1 cellular context compared by ENCODE assay signal in genomic region chr2:180657054-180657453, GRCh38.
A peak's percentile ranks its signal among the peaks of the same experiment; 100 is the strongest.
TF ChIP-seq lines count a peak whose summit lies in the region.

No MANE protein-coding gene starts in this region.

TF ChIP-seq in SK-N-SH, 30 proteins besides CTCF, POLR2A, EP300 and RAD21 (continued from another document):
- TF ChIP-seq, protein P1, sequence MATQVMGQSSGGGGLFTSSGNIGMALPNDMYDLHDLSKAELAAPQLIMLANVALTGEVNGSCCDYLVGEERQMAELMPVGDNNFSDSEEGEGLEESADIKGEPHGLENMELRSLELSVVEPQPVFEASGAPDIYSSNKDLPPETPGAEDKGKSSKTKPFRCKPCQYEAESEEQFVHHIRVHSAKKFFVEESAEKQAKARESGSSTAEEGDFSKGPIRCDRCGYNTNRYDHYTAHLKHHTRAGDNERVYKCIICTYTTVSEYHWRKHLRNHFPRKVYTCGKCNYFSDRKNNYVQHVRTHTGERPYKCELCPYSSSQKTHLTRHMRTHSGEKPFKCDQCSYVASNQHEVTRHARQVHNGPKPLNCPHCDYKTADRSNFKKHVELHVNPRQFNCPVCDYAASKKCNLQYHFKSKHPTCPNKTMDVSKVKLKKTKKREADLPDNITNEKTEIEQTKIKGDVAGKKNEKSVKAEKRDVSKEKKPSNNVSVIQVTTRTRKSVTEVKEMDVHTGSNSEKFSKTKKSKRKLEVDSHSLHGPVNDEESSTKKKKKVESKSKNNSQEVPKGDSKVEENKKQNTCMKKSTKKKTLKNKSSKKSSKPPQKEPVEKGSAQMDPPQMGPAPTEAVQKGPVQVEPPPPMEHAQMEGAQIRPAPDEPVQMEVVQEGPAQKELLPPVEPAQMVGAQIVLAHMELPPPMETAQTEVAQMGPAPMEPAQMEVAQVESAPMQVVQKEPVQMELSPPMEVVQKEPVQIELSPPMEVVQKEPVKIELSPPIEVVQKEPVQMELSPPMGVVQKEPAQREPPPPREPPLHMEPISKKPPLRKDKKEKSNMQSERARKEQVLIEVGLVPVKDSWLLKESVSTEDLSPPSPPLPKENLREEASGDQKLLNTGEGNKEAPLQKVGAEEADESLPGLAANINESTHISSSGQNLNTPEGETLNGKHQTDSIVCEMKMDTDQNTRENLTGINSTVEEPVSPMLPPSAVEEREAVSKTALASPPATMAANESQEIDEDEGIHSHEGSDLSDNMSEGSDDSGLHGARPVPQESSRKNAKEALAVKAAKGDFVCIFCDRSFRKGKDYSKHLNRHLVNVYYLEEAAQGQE (IDR thresholded peaks at IDR 0.05; ENCODE audit: low read depth, low read length), result no peak
- TF ChIP-seq FOSL2 (IDR thresholded peaks at IDR 0.05; ENCODE audit: borderline replicate concordance, low read depth) (peak; percentile 45; the same call in 1 of the 2 replicates), FOXJ3 (CRISPR knock-in tag; IDR thresholded peaks at IDR 0.05) (no peak), FOXM1 (IDR thresholded peaks at IDR 0.05; ENCODE audit: low read depth) (no peak), MXI1 (IDR thresholded peaks at IDR 0.05; ENCODE audit: low read depth, low read length) (no peak), JUND (IDR thresholded peaks at IDR 0.05) (peak; percentile 65), TEAD4 (IDR thresholded peaks at IDR 0.05; ENCODE audit: borderline replicate concordance, insufficient read depth) (0 out of 2 replicates have a peak, but pooled peaks have one; percentile 43)
- TF ChIP-seq, protein P2, sequence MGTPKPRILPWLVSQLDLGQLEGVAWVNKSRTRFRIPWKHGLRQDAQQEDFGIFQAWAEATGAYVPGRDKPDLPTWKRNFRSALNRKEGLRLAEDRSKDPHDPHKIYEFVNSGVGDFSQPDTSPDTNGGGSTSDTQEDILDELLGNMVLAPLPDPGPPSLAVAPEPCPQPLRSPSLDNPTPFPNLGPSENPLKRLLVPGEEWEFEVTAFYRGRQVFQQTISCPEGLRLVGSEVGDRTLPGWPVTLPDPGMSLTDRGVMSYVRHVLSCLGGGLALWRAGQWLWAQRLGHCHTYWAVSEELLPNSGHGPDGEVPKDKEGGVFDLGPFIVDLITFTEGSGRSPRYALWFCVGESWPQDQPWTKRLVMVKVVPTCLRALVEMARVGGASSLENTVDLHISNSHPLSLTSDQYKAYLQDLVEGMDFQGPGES (IDR thresholded peaks at IDR 0.05; ENCODE audit: low read depth, low read length), result no peak
